ENCODE assay signal across 8 cellular contexts in the genomic region with DNA sequence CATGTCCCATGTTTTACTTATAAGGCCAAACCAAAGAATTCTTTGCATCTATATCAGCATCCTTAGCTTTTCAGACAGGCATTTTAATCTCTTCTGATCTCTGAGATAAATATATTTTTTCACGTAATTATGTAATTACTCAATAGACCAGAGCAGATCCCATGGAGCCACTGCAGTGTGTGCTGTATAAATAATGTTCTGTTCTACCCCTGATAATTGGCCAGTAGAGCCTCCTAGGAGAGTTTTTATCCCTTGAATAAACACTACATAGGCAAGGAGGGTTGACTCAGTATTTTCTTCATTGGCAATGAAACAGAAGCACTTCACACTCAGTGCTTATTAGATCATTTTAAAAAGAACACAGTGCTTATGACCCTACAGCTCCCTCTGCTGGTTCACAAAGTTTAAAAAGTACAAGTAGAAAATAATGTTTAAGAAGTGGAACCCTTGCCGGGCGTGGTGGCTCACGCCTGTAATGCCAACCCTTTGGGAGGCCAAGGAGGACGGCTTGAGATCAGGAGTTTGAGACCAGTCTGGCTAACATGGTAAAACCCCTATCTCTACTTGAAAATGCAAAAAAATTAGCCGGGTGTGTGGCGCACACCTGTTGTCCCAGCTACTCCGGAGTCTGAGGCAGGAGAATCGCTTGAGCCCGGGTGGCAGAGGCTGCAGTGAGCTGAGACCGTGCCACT.
DNase-seq lines count a peak whose midpoint lies in the region; ATAC-seq lines count a peak whose summit lies in the region.

No MANE protein-coding gene starts in this region.

- ATAC-seq in GM19035 (IDR thresholded peaks at IDR 0.05; ENCODE audit: unreplicated experiment) (peak; percentile 75), HG03571 (IDR thresholded peaks at IDR 0.05; ENCODE audit: unreplicated experiment) (peak; percentile 56)

- DNase-seq in COLO668 (lab: John Stamatoyannopoulos, UW; ENCODE audit: unreplicated experiment): peak; percentile 14
- peak; percentile 85 for DNase-seq in NCI-H460 (ENCODE audit: extremely low read depth, low read depth)
- peak; percentile 79 for DNase-seq in amniotic stem cell (lab: John Stamatoyannopoulos, UW)
- DNase-seq in hippocampal formation (lab: John Stamatoyannopoulos, UW): peak; percentile 3 to 81
- peak; percentile 65 for DNase-seq in smooth muscle cell of the brain vasculature (ENCODE audit: low read depth, low spot score)
- DNase-seq in activated CD4-positive, CD25-positive, alpha-beta regulatory T cell treated with anti-CD3 and anti-CD28 coated beads, Interleukin-2, amount 50 U/mL, for 72 hours: no peak
